In genomic region chr2:75640621-75641121, GRCh38 we compare ENCODE assay signal across 8 cellular contexts. TPM values are rescaled to one million over a fixed set of nuclear protein-coding genes. Genes with fewer than 3 reads are reported as not detected.
DNase-seq lines count a peak whose midpoint lies in the region; ATAC-seq and TF ChIP-seq lines count a peak whose summit lies in the region.

No MANE protein-coding gene starts in this region.

- peak; percentile 94 to 99 (median 98) for TF ChIP-seq CTCF in heart left ventricle (IDR thresholded peaks at IDR 0.05)

- TF ChIP-seq POLR2A in heart left ventricle (IDR thresholded peaks at IDR 0.05), result no peak

- H3K9me3 ChIP-seq in SJSA1 (replicated peaks), result no peaks in the 10 kb centered on the region
- no peaks in the 10 kb centered on the region for H3K9me3 ChIP-seq in heart left ventricle

- H3K4me3 ChIP-seq in SJSA1 (no peak overlapping the region), heart left ventricle (no peak overlapping the region)

- H3K27ac Mint-ChIP-seq in activated naive CD4-positive, alpha-beta T cell treated with anti-CD3 and anti-CD28 coated beads, Interleukin-2, amount 50 U/mL, for 72 hours, result no peak overlapping the region

- H3K27me3 ChIP-seq in SJSA1 (replicated peaks) (peaks cover 7% of the 10 kb centered on the region), heart left ventricle (no peaks in the 10 kb centered on the region)

- intact Hi-C loops in heart left ventricle (cut with DNase I), result loop anchor here in 8 of 10 donors (1.0 to 10.0 kb wide), 4 partner anchors 36 to 74 kb away; partner anchors contain the start of gene GCFC2 (in 1 of the 8)

- DNase-seq in GM03348 (ENCODE audit: low spot score) (peak; percentile 77), HT1080 (ENCODE audit: low read depth) (peak; percentile 56), SJSA1 (ENCODE audit: low read depth in 1 of 2, low spot score in 2 of 2) (peak; percentile 42 to 63), heart left ventricle (peak; percentile 59 to 70 (median 65)), renal cortical epithelial cell (ENCODE audit: low read depth) (peak; percentile 68)
- DNase-seq in activated naive CD4-positive, alpha-beta T cell treated with anti-CD3 and anti-CD28 coated beads, Interleukin-2, amount 50 U/mL, for 72 hours (ENCODE audit: low spot score in 2 of 2), result peak in 1 of 2 donors; percentile 43

- peaks cover 5% of the 10 kb centered on the region in 2 donors for H3K36me3 Mint-ChIP-seq in activated naive CD4-positive, alpha-beta T cell treated with anti-CD3 and anti-CD28 coated beads, Interleukin-2, amount 50 U/mL, for 72 hours

- no peaks in the 10 kb centered on the region for H3K36me3 ChIP-seq in SJSA1
- no peaks in the 10 kb centered on the region for H3K36me3 ChIP-seq in heart left ventricle

- H3K9me3 Mint-ChIP-seq in activated naive CD4-positive, alpha-beta T cell treated with anti-CD3 and anti-CD28 coated beads, Interleukin-2, amount 50 U/mL, for 72 hours, result no peaks in the 10 kb centered on the region

- WGBS in heart left ventricle, 4 donors, result 0 to 3% (median 0%) methylated on average over 3 of the region's 3 CpGs

- H3K27ac ChIP-seq in SJSA1 (no peak overlapping the region), heart left ventricle (peak overlapping the region in 3 of 12 donors; percentile 1 to 22 (median 15))

- peaks cover 4% of the 10 kb centered on the region for H3K4me1 ChIP-seq in SJSA1 (replicated peaks)
- peaks cover 0 to 14% (median 4%) of the 10 kb centered on the region in 12 donors for H3K4me1 ChIP-seq in heart left ventricle

- ATAC-seq in GM21515 (IDR thresholded peaks at IDR 0.05; ENCODE audit: unreplicated experiment) (peak; percentile 97), heart left ventricle (peak; percentile 87 to 99 (median 96)), HG02970 (IDR thresholded peaks at IDR 0.05; ENCODE audit: low FRiP score, unreplicated experiment) (no peak)
- peak; percentile 95 to 98 for ATAC-seq in activated naive CD4-positive, alpha-beta T cell treated with anti-CD3 and anti-CD28 coated beads, Interleukin-2, amount 50 U/mL, for 72 hours

RNA-seq across cellular contexts. Expression of gene MRPL19, which starts 5.9 kb away (rescaled TPM):
- total RNA-seq in HT1080 (2014; rRNA removed; shearing (Covaris generic)), result 80.5 and 119 TPM in 2 replicates
- 67.1 and 67.8 TPM in 2 replicates for polyA plus RNA-seq in HT1080 (2015; cell fraction: cytosol; rRNA removed)
- 39.2 and 41.4 TPM in 2 replicates for polyA plus RNA-seq in HT1080 (2015; cell fraction: nucleus; rRNA removed)
- 75.4 and 95.7 TPM in 2 replicates for total RNA-seq in SJSA1 (2014; rRNA removed; shearing (Covaris generic))
- total RNA-seq in activated naive CD4-positive, alpha-beta T cell treated with anti-CD3 and anti-CD28 coated beads, Interleukin-2, amount 50 U/mL, for 72 hours, result 10 to 100 TPM; 39.2 to 56.4 TPM
- 10 to 100 TPM; 40.7 to 82.8 (median 56.7) TPM for total RNA-seq in heart left ventricle
- polyA plus RNA-seq in heart left ventricle, result 10 to 100 TPM; 19.7 to 30.8 TPM
- total RNA-seq in renal cortical epithelial cell, result 68.0 and 68.9 TPM in 2 replicates
